In genomic region chr4:103075894-103076776, GRCh38 we compare ENCODE assay signal across 1 cellular context.
TF ChIP-seq lines count a peak whose summit lies in the region.

SLC9B2 (minus strand) TSS chr4:103076761; CDS start chr4:103067550, 9,211 bp downstream.

TF ChIP-seq in HepG2, 621 proteins besides CTCF, POLR2A, EP300 and RAD21 (continued from another document and continues in another):
- TF ChIP-seq, protein P1, sequence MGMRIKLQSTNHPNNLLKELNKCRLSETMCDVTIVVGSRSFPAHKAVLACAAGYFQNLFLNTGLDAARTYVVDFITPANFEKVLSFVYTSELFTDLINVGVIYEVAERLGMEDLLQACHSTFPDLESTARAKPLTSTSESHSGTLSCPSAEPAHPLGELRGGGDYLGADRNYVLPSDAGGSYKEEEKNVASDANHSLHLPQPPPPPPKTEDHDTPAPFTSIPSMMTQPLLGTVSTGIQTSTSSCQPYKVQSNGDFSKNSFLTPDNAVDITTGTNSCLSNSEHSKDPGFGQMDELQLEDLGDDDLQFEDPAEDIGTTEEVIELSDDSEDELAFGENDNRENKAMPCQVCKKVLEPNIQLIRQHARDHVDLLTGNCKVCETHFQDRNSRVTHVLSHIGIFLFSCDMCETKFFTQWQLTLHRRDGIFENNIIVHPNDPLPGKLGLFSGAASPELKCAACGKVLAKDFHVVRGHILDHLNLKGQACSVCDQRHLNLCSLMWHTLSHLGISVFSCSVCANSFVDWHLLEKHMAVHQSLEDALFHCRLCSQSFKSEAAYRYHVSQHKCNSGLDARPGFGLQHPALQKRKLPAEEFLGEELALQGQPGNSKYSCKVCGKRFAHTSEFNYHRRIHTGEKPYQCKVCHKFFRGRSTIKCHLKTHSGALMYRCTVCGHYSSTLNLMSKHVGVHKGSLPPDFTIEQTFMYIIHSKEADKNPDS (CRISPR knock-in tag; IDR thresholded peaks at IDR 0.05): no peak
- TF ChIP-seq, protein P2, sequence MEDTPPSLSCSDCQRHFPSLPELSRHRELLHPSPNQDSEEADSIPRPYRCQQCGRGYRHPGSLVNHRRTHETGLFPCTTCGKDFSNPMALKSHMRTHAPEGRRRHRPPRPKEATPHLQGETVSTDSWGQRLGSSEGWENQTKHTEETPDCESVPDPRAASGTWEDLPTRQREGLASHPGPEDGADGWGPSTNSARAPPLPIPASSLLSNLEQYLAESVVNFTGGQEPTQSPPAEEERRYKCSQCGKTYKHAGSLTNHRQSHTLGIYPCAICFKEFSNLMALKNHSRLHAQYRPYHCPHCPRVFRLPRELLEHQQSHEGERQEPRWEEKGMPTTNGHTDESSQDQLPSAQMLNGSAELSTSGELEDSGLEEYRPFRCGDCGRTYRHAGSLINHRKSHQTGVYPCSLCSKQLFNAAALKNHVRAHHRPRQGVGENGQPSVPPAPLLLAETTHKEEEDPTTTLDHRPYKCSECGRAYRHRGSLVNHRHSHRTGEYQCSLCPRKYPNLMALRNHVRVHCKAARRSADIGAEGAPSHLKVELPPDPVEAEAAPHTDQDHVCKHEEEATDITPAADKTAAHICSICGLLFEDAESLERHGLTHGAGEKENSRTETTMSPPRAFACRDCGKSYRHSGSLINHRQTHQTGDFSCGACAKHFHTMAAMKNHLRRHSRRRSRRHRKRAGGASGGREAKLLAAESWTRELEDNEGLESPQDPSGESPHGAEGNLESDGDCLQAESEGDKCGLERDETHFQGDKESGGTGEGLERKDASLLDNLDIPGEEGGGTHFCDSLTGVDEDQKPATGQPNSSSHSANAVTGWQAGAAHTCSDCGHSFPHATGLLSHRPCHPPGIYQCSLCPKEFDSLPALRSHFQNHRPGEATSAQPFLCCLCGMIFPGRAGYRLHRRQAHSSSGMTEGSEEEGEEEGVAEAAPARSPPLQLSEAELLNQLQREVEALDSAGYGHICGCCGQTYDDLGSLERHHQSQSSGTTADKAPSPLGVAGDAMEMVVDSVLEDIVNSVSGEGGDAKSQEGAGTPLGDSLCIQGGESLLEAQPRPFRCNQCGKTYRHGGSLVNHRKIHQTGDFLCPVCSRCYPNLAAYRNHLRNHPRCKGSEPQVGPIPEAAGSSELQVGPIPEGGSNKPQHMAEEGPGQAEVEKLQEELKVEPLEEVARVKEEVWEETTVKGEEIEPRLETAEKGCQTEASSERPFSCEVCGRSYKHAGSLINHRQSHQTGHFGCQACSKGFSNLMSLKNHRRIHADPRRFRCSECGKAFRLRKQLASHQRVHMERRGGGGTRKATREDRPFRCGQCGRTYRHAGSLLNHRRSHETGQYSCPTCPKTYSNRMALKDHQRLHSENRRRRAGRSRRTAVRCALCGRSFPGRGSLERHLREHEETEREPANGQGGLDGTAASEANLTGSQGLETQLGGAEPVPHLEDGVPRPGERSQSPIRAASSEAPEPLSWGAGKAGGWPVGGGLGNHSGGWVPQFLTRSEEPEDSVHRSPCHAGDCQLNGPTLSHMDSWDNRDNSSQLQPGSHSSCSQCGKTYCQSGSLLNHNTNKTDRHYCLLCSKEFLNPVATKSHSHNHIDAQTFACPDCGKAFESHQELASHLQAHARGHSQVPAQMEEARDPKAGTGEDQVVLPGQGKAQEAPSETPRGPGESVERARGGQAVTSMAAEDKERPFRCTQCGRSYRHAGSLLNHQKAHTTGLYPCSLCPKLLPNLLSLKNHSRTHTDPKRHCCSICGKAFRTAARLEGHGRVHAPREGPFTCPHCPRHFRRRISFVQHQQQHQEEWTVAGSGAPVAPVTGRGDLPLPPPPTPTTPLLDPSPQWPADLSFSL (CRISPR knock-in tag; IDR thresholded peaks at IDR 0.05): no peak
- TF ChIP-seq SP4 (CRISPR knock-in tag; IDR thresholded peaks at IDR 0.05) (no peak), AKAP8 (CRISPR knock-in tag; IDR thresholded peaks at IDR 0.05) (peak; percentile 78; the same call in 1 of the 2 replicates), MEIS2 (CRISPR knock-in tag; IDR thresholded peaks at IDR 0.05) (peak; percentile 77), HNRNPLL (IDR thresholded peaks at IDR 0.05; ENCODE audit: low read depth, low read length, poor library complexity, severe bottlenecking) (peak; percentile 67), KLF9 (CRISPR knock-in tag; IDR thresholded peaks at IDR 0.05; ENCODE audit: low read depth) (no peak), TARDBP (CRISPR knock-in tag; IDR thresholded peaks at IDR 0.05) (peak; percentile 38; the same call in 1 of the 2 replicates), SUZ12 (IDR thresholded peaks at IDR 0.05; ENCODE audit: low read depth, low read length) (no peak), KDM1A (CRISPR knock-in tag; IDR thresholded peaks at IDR 0.05) (no peak), BRD4 (CRISPR knock-in tag; IDR thresholded peaks at IDR 0.05) (peak; percentile 75), ZBTB40 (IDR thresholded peaks at IDR 0.05) (no peak), ZBTB40 (CRISPR knock-in tag; IDR thresholded peaks at IDR 0.05) (peak; percentile 57; the same call in 1 of the 2 replicates), ZNF713 (CRISPR knock-in tag; IDR thresholded peaks at IDR 0.05) (0 out of 2 replicates have a peak, but pooled peaks have one; percentile 35), PHF20 (CRISPR knock-in tag; IDR thresholded peaks at IDR 0.05) (no peak), UBTF (CRISPR knock-in tag; IDR thresholded peaks at IDR 0.05) (peak; percentile 97), MIER2 (CRISPR knock-in tag; IDR thresholded peaks at IDR 0.05) (no peak), HMG20B (CRISPR knock-in tag; conservative IDR thresholded peaks at IDR 0.05) (0 out of 2 replicates have a peak, but pooled peaks have one; percentile 7), ZNF792 (CRISPR knock-in tag; IDR thresholded peaks at IDR 0.05) (peak; percentile 79; the same call in 1 of the 2 replicates), ZNF317 (CRISPR knock-in tag; IDR thresholded peaks at IDR 0.05) (0 out of 2 replicates have a peak, but pooled peaks have one; percentile 24), ETV6 (CRISPR knock-in tag; conservative IDR thresholded peaks at IDR 0.05) (no peak; the same call in none of the 2 replicates), ZNF768 (CRISPR knock-in tag; IDR thresholded peaks at IDR 0.05) (peak; percentile 57; the same call in 1 of the 2 replicates), ZNF816 (CRISPR knock-in tag; IDR thresholded peaks at IDR 0.05; ENCODE audit: borderline replicate concordance) (peak; percentile 84; the same call in 1 of the 2 replicates), HNF1B (CRISPR knock-in tag; IDR thresholded peaks at IDR 0.05) (peak; percentile 52; the same call in 1 of the 2 replicates), ZNF589 (CRISPR knock-in tag; conservative IDR thresholded peaks at IDR 0.05) (peak; percentile 63; the same call in 1 of the 2 replicates), FOXA3 (CRISPR knock-in tag; IDR thresholded peaks at IDR 0.05) (no peak), ZNF160 (CRISPR knock-in tag; IDR thresholded peaks at IDR 0.05) (peak; percentile 47; the same call in 1 of the 2 replicates), ZNF710 (CRISPR knock-in tag; IDR thresholded peaks at IDR 0.05; ENCODE audit: borderline replicate concordance) (no peak), PAF1 (CRISPR knock-in tag; IDR thresholded peaks at IDR 0.05) (no peak), SMAD1 (CRISPR knock-in tag; IDR thresholded peaks at IDR 0.05; ENCODE audit: borderline replicate concordance, low read depth) (no peak), SNAPC2 (CRISPR knock-in tag; IDR thresholded peaks at IDR 0.05) (no peak), ZSCAN29 (CRISPR knock-in tag; conservative IDR thresholded peaks at IDR 0.05) (peak; percentile 39; the same call in 1 of the 2 replicates), ZNF251 (CRISPR knock-in tag; IDR thresholded peaks at IDR 0.05) (no peak), PHF8 (CRISPR knock-in tag; IDR thresholded peaks at IDR 0.05) (peak; percentile 89)
- TF ChIP-seq, protein P3, sequence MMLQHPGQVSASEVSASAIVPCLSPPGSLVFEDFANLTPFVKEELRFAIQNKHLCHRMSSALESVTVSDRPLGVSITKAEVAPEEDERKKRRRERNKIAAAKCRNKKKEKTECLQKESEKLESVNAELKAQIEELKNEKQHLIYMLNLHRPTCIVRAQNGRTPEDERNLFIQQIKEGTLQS (CRISPR knock-in tag; IDR thresholded peaks at IDR 0.05): no peak
